Comparison of ENCODE assay signal across 2 cellular contexts in the genomic region with DNA sequence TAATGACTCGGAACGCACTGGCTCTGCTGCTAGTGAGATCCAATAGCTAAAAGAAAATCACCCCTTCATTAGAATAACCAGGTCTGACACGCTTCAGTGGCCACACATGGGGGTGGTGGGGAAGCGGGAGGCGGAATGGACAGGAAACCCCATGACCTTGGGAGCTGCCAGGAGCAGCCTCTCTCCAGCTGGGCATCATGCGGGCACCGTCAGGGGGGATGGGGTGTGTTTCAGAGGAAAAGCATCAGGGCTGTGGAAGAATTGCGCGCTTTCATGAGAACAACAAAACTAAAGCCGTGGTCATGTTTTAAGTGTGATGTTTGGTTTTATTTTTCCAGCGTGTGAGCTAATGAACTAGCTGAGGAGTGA.
A peak's percentile ranks its signal among the peaks of the same experiment; 100 is the strongest.
TF ChIP-seq lines count a peak whose summit lies in the region.

No MANE protein-coding gene starts in this region.

TF ChIP-seq in HepG2, 621 proteins besides CTCF, POLR2A, EP300 and RAD21:
- TF ChIP-seq, protein P1, sequence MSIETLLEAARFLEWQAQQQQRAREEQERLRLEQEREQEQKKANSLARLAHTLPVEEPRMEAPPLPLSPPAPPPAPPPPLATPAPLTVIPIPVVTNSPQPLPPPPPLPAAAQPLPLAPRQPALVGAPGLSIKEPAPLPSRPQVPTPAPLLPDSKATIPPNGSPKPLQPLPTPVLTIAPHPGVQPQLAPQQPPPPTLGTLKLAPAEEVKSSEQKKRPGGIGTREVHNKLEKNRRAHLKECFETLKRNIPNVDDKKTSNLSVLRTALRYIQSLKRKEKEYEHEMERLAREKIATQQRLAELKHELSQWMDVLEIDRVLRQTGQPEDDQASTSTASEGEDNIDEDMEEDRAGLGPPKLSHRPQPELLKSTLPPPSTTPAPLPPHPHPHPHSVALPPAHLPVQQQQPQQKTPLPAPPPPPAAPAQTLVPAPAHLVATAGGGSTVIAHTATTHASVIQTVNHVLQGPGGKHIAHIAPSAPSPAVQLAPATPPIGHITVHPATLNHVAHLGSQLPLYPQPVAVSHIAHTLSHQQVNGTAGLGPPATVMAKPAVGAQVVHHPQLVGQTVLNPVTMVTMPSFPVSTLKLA (IDR thresholded peaks at IDR 0.05), result 0 out of 2 replicates have a peak, but pooled peaks have one; percentile 5
- no peak for TF ChIP-seq EZH2 (conservative IDR thresholded peaks at IDR 0.05; ENCODE audit: low read depth, low read length)

TF ChIP-seq in H1, 55 proteins besides CTCF, POLR2A, EP300 and RAD21:
- TF ChIP-seq TEAD4 (IDR thresholded peaks at IDR 0.05; ENCODE audit: low read depth, low read length) (no peak), TAF1 (IDR thresholded peaks at IDR 0.05; ENCODE audit: low read depth, low read length) (no peak), ZNF274 (IDR thresholded peaks at IDR 0.05; ENCODE audit: borderline replicate concordance, extremely low read depth, low read length) (no peak), EGR1 (IDR thresholded peaks at IDR 0.05; ENCODE audit: borderline replicate concordance, low read depth, low read length) (no peak), JUND (IDR thresholded peaks at IDR 0.05; ENCODE audit: low read length) (no peak), CHD1 (IDR thresholded peaks at IDR 0.05; ENCODE audit: low read depth, low read length) (no peak), PHF8 (conservative IDR thresholded peaks at IDR 0.05; ENCODE audit: low read depth, low read length) (no peak), KDM4A (IDR thresholded peaks at IDR 0.05; ENCODE audit: low read depth, low read length, severe bottlenecking) (no peak), POLR2AphosphoS5 (IDR thresholded peaks at IDR 0.05; ENCODE audit: low read depth, low read length) (no peak), GABPA (IDR thresholded peaks at IDR 0.05; ENCODE audit: borderline replicate concordance, insufficient read depth, low read length) (no peak), TCF12 (IDR thresholded peaks at IDR 0.05; ENCODE audit: low read depth, low read length) (no peak)
- TF ChIP-seq, protein P2, sequence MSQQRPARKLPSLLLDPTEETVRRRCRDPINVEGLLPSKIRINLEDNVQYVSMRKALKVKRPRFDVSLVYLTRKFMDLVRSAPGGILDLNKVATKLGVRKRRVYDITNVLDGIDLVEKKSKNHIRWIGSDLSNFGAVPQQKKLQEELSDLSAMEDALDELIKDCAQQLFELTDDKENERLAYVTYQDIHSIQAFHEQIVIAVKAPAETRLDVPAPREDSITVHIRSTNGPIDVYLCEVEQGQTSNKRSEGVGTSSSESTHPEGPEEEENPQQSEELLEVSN (IDR thresholded peaks at IDR 0.05), result no peak
TF ChIP-seq in H1: peak in this region for 0.
